Comparison of ENCODE assay signal across 1 cellular context in the genomic region with DNA sequence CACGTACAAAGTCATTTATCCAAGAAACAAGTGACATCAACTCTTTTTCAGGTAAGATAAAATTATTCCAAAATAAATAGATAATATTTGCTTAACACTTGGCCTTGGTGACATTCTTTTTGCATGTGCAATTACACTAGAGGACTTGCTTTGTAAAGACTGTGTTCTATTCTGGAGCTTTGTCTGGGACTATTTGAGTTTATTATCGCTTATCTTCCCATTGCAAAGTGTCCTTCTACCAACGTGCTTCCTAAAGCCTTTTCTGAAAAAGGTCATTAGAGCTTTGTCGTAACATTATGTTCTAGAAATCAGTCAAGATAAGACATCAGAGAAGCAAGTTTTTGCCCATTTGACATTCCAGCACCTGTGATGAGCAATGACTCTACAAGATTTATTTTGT.
A peak's percentile ranks its signal among the peaks of the same experiment; 100 is the strongest.
TF ChIP-seq lines count a peak whose summit lies in the region.

No MANE protein-coding gene starts in this region.

TF ChIP-seq in HepG2, 621 proteins besides CTCF, POLR2A, EP300 and RAD21 (continued from another document and continues in another):
- TF ChIP-seq TCF12 (IDR thresholded peaks at IDR 0.05) (no peak), TCF12 (CRISPR knock-in tag; IDR thresholded peaks at IDR 0.05) (no peak), ZNF282 (IDR thresholded peaks at IDR 0.05; ENCODE audit: partially characterized antibody) (no peak), GLMP (CRISPR knock-in tag; IDR thresholded peaks at IDR 0.05; ENCODE audit: borderline replicate concordance) (no peak), ZNF274 (CRISPR knock-in tag; IDR thresholded peaks at IDR 0.05) (no peak), ZFP1 (CRISPR knock-in tag; IDR thresholded peaks at IDR 0.05) (no peak), ZNF160 (CRISPR knock-in tag; IDR thresholded peaks at IDR 0.05) (no peak), FOXO1 (CRISPR knock-in tag; IDR thresholded peaks at IDR 0.05) (no peak), ZNF30 (CRISPR knock-in tag; IDR thresholded peaks at IDR 0.05) (no peak), FOXJ3 (CRISPR knock-in tag; IDR thresholded peaks at IDR 0.05; ENCODE audit: borderline replicate concordance) (peak; percentile 39; the same call in 1 of the 2 replicates), SOX13 (IDR thresholded peaks at IDR 0.05) (0 out of 2 replicates have a peak, but pooled peaks have one; percentile 28), SOX13 (CRISPR knock-in tag; conservative IDR thresholded peaks at IDR 0.05 in 1 of 2, IDR thresholded peaks at IDR 0.05 in 1 of 2) (peak in 1 of 2 experiments; percentile 87; a peak in 2 of 4 replicates), CREBL2 (CRISPR knock-in tag; IDR thresholded peaks at IDR 0.05; ENCODE audit: borderline replicate concordance) (no peak), KLF12 (CRISPR knock-in tag; IDR thresholded peaks at IDR 0.05; ENCODE audit: borderline replicate concordance) (no peak), ZNF562 (CRISPR knock-in tag; IDR thresholded peaks at IDR 0.05; ENCODE audit: borderline replicate concordance) (no peak), NR2F6 (IDR thresholded peaks at IDR 0.05) (peak; percentile 69), NR2F6 (CRISPR knock-in tag; IDR thresholded peaks at IDR 0.05) (peak; percentile 55; the same call in 1 of the 2 replicates), NFIB (CRISPR knock-in tag; IDR thresholded peaks at IDR 0.05; ENCODE audit: borderline replicate concordance) (no peak), MED1 (CRISPR knock-in tag; IDR thresholded peaks at IDR 0.05) (peak; percentile 48; the same call in 1 of the 2 replicates), NBN (conservative IDR thresholded peaks at IDR 0.05) (no peak), POGK (CRISPR knock-in tag; conservative IDR thresholded peaks at IDR 0.05) (no peak), ZNF766 (CRISPR knock-in tag; IDR thresholded peaks at IDR 0.05; ENCODE audit: borderline replicate concordance) (no peak), ZFAT (CRISPR knock-in tag; conservative IDR thresholded peaks at IDR 0.05) (no peak), TCF7L2 (IDR thresholded peaks at IDR 0.05; ENCODE audit: low read depth, low read length) (peak; percentile 55; the same call in 1 of the 2 replicates), NFE2 (CRISPR knock-in tag; IDR thresholded peaks at IDR 0.05) (no peak), PHF8 (CRISPR knock-in tag; IDR thresholded peaks at IDR 0.05) (no peak), ZMAT5 (CRISPR knock-in tag; IDR thresholded peaks at IDR 0.05; ENCODE audit: borderline replicate concordance, low read depth) (no peak), ZNF672 (CRISPR knock-in tag; IDR thresholded peaks at IDR 0.05) (no peak), RBM39 (IDR thresholded peaks at IDR 0.05; ENCODE audit: low read depth, low read length, poor library complexity, severe bottlenecking) (no peak), ZBTB4 (CRISPR knock-in tag; IDR thresholded peaks at IDR 0.05; ENCODE audit: borderline replicate concordance) (no peak), TAF15 (IDR thresholded peaks at IDR 0.05; ENCODE audit: low read depth, low read length, poor library complexity, severe bottlenecking) (no peak), ZNF570 (CRISPR knock-in tag; IDR thresholded peaks at IDR 0.05; ENCODE audit: borderline replicate concordance) (no peak), ZNF569 (CRISPR knock-in tag; IDR thresholded peaks at IDR 0.05; ENCODE audit: borderline replicate concordance) (no peak), ZNF501 (CRISPR knock-in tag; IDR thresholded peaks at IDR 0.05) (no peak), ZNF619 (CRISPR knock-in tag; IDR thresholded peaks at IDR 0.05) (no peak), HES4 (CRISPR knock-in tag; IDR thresholded peaks at IDR 0.05; ENCODE audit: borderline replicate concordance) (no peak), SMARCC2 (IDR thresholded peaks at IDR 0.05) (no peak), SNAPC2 (CRISPR knock-in tag; IDR thresholded peaks at IDR 0.05) (no peak), FOXA1 (IDR thresholded peaks at IDR 0.05) (no peak), FOXA1 (CRISPR knock-in tag; IDR thresholded peaks at IDR 0.05) (peak; percentile 59; the same call in 1 of the 2 replicates), SRSF9 (IDR thresholded peaks at IDR 0.05; ENCODE audit: borderline replicate concordance, insufficient read depth, low read depth, low read length, poor library complexity, severe bottlenecking) (no peak), RXRB (CRISPR knock-in tag; IDR thresholded peaks at IDR 0.05; ENCODE audit: borderline replicate concordance) (no peak), NFIC (IDR thresholded peaks at IDR 0.05; ENCODE audit: low read length) (no peak), SSRP1 (CRISPR knock-in tag; IDR thresholded peaks at IDR 0.05) (no peak), ZNF780A (CRISPR knock-in tag; IDR thresholded peaks at IDR 0.05) (no peak)
- TF ChIP-seq, protein P1, sequence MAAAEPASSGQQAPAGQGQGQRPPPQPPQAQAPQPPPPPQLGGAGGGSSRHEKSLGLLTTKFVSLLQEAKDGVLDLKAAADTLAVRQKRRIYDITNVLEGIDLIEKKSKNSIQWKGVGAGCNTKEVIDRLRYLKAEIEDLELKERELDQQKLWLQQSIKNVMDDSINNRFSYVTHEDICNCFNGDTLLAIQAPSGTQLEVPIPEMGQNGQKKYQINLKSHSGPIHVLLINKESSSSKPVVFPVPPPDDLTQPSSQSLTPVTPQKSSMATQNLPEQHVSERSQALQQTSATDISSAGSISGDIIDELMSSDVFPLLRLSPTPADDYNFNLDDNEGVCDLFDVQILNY (CRISPR knock-in tag; conservative IDR thresholded peaks at IDR 0.05), result no peak
- TF ChIP-seq, protein P2, sequence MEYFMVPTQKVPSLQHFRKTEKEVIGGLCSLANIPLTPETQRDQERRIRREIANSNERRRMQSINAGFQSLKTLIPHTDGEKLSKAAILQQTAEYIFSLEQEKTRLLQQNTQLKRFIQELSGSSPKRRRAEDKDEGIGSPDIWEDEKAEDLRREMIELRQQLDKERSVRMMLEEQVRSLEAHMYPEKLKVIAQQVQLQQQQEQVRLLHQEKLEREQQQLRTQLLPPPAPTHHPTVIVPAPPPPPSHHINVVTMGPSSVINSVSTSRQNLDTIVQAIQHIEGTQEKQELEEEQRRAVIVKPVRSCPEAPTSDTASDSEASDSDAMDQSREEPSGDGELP (IDR thresholded peaks at IDR 0.05; ENCODE audit: borderline replicate concordance, low read depth), result no peak
- TF ChIP-seq, protein P3, sequence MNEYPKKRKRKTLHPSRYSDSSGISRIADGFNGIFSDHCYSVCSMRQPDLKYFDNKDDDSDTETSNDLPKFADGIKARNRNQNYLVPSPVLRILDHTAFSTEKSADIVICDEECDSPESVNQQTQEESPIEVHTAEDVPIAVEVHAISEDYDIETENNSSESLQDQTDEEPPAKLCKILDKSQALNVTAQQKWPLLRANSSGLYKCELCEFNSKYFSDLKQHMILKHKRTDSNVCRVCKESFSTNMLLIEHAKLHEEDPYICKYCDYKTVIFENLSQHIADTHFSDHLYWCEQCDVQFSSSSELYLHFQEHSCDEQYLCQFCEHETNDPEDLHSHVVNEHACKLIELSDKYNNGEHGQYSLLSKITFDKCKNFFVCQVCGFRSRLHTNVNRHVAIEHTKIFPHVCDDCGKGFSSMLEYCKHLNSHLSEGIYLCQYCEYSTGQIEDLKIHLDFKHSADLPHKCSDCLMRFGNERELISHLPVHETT (CRISPR knock-in tag; conservative IDR thresholded peaks at IDR 0.05), result no peak
- TF ChIP-seq, protein P4, sequence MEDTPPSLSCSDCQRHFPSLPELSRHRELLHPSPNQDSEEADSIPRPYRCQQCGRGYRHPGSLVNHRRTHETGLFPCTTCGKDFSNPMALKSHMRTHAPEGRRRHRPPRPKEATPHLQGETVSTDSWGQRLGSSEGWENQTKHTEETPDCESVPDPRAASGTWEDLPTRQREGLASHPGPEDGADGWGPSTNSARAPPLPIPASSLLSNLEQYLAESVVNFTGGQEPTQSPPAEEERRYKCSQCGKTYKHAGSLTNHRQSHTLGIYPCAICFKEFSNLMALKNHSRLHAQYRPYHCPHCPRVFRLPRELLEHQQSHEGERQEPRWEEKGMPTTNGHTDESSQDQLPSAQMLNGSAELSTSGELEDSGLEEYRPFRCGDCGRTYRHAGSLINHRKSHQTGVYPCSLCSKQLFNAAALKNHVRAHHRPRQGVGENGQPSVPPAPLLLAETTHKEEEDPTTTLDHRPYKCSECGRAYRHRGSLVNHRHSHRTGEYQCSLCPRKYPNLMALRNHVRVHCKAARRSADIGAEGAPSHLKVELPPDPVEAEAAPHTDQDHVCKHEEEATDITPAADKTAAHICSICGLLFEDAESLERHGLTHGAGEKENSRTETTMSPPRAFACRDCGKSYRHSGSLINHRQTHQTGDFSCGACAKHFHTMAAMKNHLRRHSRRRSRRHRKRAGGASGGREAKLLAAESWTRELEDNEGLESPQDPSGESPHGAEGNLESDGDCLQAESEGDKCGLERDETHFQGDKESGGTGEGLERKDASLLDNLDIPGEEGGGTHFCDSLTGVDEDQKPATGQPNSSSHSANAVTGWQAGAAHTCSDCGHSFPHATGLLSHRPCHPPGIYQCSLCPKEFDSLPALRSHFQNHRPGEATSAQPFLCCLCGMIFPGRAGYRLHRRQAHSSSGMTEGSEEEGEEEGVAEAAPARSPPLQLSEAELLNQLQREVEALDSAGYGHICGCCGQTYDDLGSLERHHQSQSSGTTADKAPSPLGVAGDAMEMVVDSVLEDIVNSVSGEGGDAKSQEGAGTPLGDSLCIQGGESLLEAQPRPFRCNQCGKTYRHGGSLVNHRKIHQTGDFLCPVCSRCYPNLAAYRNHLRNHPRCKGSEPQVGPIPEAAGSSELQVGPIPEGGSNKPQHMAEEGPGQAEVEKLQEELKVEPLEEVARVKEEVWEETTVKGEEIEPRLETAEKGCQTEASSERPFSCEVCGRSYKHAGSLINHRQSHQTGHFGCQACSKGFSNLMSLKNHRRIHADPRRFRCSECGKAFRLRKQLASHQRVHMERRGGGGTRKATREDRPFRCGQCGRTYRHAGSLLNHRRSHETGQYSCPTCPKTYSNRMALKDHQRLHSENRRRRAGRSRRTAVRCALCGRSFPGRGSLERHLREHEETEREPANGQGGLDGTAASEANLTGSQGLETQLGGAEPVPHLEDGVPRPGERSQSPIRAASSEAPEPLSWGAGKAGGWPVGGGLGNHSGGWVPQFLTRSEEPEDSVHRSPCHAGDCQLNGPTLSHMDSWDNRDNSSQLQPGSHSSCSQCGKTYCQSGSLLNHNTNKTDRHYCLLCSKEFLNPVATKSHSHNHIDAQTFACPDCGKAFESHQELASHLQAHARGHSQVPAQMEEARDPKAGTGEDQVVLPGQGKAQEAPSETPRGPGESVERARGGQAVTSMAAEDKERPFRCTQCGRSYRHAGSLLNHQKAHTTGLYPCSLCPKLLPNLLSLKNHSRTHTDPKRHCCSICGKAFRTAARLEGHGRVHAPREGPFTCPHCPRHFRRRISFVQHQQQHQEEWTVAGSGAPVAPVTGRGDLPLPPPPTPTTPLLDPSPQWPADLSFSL (CRISPR knock-in tag; IDR thresholded peaks at IDR 0.05), result no peak
- TF ChIP-seq, protein P5, sequence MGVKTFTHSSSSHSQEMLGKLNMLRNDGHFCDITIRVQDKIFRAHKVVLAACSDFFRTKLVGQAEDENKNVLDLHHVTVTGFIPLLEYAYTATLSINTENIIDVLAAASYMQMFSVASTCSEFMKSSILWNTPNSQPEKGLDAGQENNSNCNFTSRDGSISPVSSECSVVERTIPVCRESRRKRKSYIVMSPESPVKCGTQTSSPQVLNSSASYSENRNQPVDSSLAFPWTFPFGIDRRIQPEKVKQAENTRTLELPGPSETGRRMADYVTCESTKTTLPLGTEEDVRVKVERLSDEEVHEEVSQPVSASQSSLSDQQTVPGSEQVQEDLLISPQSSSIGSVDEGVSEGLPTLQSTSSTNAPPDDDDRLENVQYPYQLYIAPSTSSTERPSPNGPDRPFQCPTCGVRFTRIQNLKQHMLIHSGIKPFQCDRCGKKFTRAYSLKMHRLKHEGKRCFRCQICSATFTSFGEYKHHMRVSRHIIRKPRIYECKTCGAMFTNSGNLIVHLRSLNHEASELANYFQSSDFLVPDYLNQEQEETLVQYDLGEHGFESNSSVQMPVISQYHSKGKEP (CRISPR knock-in tag; IDR thresholded peaks at IDR 0.05), result no peak
